ENCODE assay signal across 20 cellular contexts in the genomic region with DNA sequence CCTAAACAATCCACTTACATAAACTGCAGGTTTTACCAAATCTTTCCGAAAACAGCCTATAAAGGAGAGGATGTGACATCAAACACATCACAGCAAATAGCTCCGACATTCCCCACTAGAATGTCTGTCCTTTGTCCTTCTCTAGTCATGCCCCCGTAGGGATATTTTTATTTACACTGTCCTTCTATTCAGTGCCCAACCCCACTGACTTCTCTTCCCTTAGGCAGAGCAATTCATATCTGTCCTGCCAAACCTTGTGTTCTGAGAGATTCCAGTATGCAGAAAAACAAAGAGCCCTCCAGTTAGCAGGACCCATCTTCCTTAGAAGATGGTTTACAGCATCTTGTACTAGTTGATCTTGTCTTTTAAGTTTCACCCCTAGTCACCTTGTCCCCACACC.
"Had no signal": no experiment of that assay in that cellular context is flagged by ENCODE, and none has a peak within 500 bp of the region (broad histone marks: within the 10 kb centered on the region; RNA-seq: fewer than 3 reads in every experiment).

No MANE protein-coding gene starts in this region.

- H3K4me3 ChIP-seq: coronary artery, dorsolateral prefrontal cortex, esophagus muscularis mucosa, gastrocnemius medialis, heart right ventricle, left lung, lower lobe of right lung, mucosa of descending colon had no signal

- H3K9me3 ChIP-seq: esophagus muscularis mucosa, gastrocnemius medialis, heart right ventricle, left lung, lower lobe of right lung, mucosa of descending colon had no signal

- DNase-seq: dermis blood vessel endothelial cell; dorsolateral prefrontal cortex; effector CD4-positive, alpha-beta T cell; effector memory CD4-positive, alpha-beta T cell; foreskin keratinocyte; gastrocnemius medialis; glutamatergic neuron; head of caudate nucleus; heart right ventricle; hippocampal formation; left cardiac atrium; left lung; left ventricle myocardium superior; lower lobe of right lung; mesenchymal stem cell; mucosa of descending colon; naive B cell had no signal

- H3K27ac Mint-ChIP-seq: mesothelial cell of epicardium had no signal

- H3K36me3 Mint-ChIP-seq: mesothelial cell of epicardium had no signal

- H3K4me1 ChIP-seq: lower lobe of right lung had no signal

- H3K9me3 Mint-ChIP-seq: mesothelial cell of epicardium had no signal

- H3K27ac ChIP-seq: coronary artery, dorsolateral prefrontal cortex, esophagus muscularis mucosa, foreskin keratinocyte, gastrocnemius medialis, heart right ventricle, left lung, lower lobe of right lung had no signal

- H3K36me3 ChIP-seq: esophagus muscularis mucosa, gastrocnemius medialis, heart right ventricle, left lung, lower lobe of right lung had no signal

- ATAC-seq: foreskin keratinocyte, gastrocnemius medialis, heart right ventricle, left cardiac atrium, left lung, left ventricle myocardium superior, lower lobe of right lung, mucosa of descending colon had no signal

- H3K4me3 Mint-ChIP-seq: mesothelial cell of epicardium had no signal

- H3K27me3 ChIP-seq: dorsolateral prefrontal cortex, esophagus muscularis mucosa, foreskin keratinocyte, gastrocnemius medialis had no signal
